Comparison of ENCODE assay signal across 9 cellular contexts in the genomic region with DNA sequence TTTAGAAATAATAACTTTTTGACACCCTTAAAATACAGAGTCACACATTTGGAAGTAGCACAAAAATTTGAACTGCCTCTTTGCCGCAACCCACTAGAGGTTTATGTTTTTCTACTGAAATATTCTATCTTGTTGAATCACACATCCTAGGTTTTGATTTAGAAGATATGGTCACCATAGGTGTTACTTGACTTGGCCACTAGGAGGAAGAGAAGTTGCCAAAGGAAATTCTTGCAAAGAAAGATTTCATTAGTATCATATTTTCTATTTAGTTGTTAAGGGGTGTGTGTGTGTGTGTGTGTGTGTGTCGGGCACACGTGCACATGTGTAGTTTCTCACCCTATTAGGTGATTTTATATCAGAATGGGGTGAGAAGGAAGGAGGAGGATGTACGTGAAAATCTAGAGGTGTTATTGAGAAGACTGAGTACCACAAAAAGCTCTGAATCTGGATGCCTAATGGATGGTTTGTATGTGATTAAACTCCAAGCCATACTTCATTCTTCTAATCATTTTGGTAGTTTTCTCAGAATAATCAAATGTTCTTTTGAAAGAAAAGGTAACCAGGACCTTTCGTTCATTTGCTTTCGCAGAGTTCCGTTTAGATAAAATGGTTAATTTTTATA. TPM values are rescaled to one million over a fixed set of nuclear protein-coding genes. Genes with fewer than 3 reads are reported as not detected.
A peak's percentile ranks its signal among the peaks of the same experiment; 100 is the strongest.
DNase-seq lines count a peak whose midpoint lies in the region; ATAC-seq and TF ChIP-seq lines count a peak whose summit lies in the region.
"Had no signal": no experiment of that assay in that cellular context is flagged by ENCODE, and none has a peak within 500 bp of the region (broad histone marks: within the 10 kb centered on the region; RNA-seq: fewer than 3 reads in every experiment).

No MANE protein-coding gene starts in this region.

- no peaks in the 10 kb centered on the region for H3K27me3 Mint-ChIP-seq in osteocyte (ENCODE audit: unreplicated experiment)
- H3K27me3 Mint-ChIP-seq: dendritic cell treated with granulocyte-macrophage colony-stimulating factor and Interleukin-4, amounts not matched to agents 40 ng/mL and 50 ng/mL, for 4 days had no signal

- H3K4me3 ChIP-seq in cardiac fibroblast (replicated peaks in 1 of 2; ENCODE audit: low read depth in 2 of 2, low read length in 2 of 2) = no peak overlapping the region

- H3K9me3 Mint-ChIP-seq in osteocyte (ENCODE audit: unreplicated experiment) = no peaks in the 10 kb centered on the region
- H3K9me3 Mint-ChIP-seq: dendritic cell treated with granulocyte-macrophage colony-stimulating factor and Interleukin-4, amounts not matched to agents 40 ng/mL and 50 ng/mL, for 4 days had no signal

- H3K4me1 Mint-ChIP-seq in osteocyte (ENCODE audit: unreplicated experiment) = peaks cover 10% of the 10 kb centered on the region

- ATAC-seq in HG02938 (IDR thresholded peaks at IDR 0.05; ENCODE audit: unreplicated experiment) (no peak), HG02571 (IDR thresholded peaks at IDR 0.05; ENCODE audit: unreplicated experiment) (no peak), GM21529 (IDR thresholded peaks at IDR 0.05; ENCODE audit: unreplicated experiment) (no peak)

- no peak overlapping the region for H3K27ac Mint-ChIP-seq in osteocyte (ENCODE audit: unreplicated experiment)
- H3K27ac Mint-ChIP-seq: dendritic cell treated with granulocyte-macrophage colony-stimulating factor and Interleukin-4, amounts not matched to agents 40 ng/mL and 50 ng/mL, for 4 days had no signal

- no peak overlapping the region for H3K4me3 Mint-ChIP-seq in osteocyte (ENCODE audit: unreplicated experiment)
- H3K4me3 Mint-ChIP-seq: dendritic cell treated with granulocyte-macrophage colony-stimulating factor and Interleukin-4, amounts not matched to agents 40 ng/mL and 50 ng/mL, for 4 days had no signal

- TF ChIP-seq CTCF in cardiac fibroblast (IDR thresholded peaks at IDR 0.05; ENCODE audit: low read depth, low read length) (peak; percentile 38), osteocyte (IDR thresholded peaks at IDR 0.05) (peak; percentile 42)

- peaks cover 3% of the 10 kb centered on the region for H3K36me3 Mint-ChIP-seq in osteocyte (ENCODE audit: unreplicated experiment)

- DNase-seq in ELR (ENCODE audit: low read depth) = peak; percentile 45
- peak; percentile 23 to 43 for DNase-seq in Kasumi-1 (lab: John Stamatoyannopoulos, UW)
- peak in 1 of 2 donors; percentile 25 for DNase-seq in cardiac fibroblast (ENCODE audit: low read depth in 2 of 2)
- no peak for DNase-seq in osteocyte (ENCODE audit: extremely low spot score, unreplicated experiment)
- DNase-seq: NCI-H187 treated with DMSO at 0.1 percent for 48 hours had no signal

RNA-seq across cellular contexts. Expression of a gene that starts 31.5 kb away (rescaled TPM):
- 63.8 and 65.9 TPM in 2 replicates for total RNA-seq in osteocyte
